In genomic region chr11:104897891-104898684, GRCh38 we compare ENCODE assay signal across 8 cellular contexts. TPM values are rescaled to one million over a fixed set of nuclear protein-coding genes. Genes with fewer than 3 reads are reported as not detected.
DNase-seq lines count a peak whose midpoint lies in the region; ATAC-seq, FAIRE-seq and TF ChIP-seq lines count a peak whose summit lies in the region.

TSS of gene CASP12 (minus strand) at chr11:104898460.

- DNase-seq in IMR-90 (peak; percentile 32), fibroblast of pulmonary artery (ENCODE audit: low read depth) (peak; percentile 27), small intestine (peak; percentile 17), NAMALWA (ENCODE audit: low spot score) (no peak), A673 (ENCODE audit: low spot score) (no peak)
- no peak for DNase-seq in stimulated activated CD4-positive, alpha-beta T cell treated with anti-CD3 and anti-CD28 coated beads, Interleukin-2, amount 100 ng/mL, for 48 hours

- in situ Hi-C loops in IMR-90 (cut with MboI; ENCODE audit: low sequenced_read_pairs), result no loop called here

- no peak for FAIRE-seq in small intestine (lab: Jason Lieb, UNC)

- no peak within 1 kb of the TSS for H4K5ac ChIP-seq in IMR-90 (ENCODE audit: low read depth, low read length)

- intact Hi-C loops in IMR-90 (cut with micrococcal nuclease), result no loop called here
- intact Hi-C loops in A673 (cut with micrococcal nuclease; ENCODE audit: unreplicated experiment), result no loop called here

- no peak within 1 kb of the TSS for H2BK5ac ChIP-seq in IMR-90 (ENCODE audit: low read depth, low read length, poor library complexity, severe bottlenecking)

- H3K36me3 ChIP-seq in IMR-90 (ENCODE audit: control insufficient read depth, insufficient read depth, low read length) (no peaks in the 10 kb centered on the region), small intestine (ENCODE audit: control insufficient read depth in 2 of 2, insufficient read depth in 2 of 2, low read length in 2 of 2) (no peaks in the 10 kb centered on the region), A673 (ENCODE audit: insufficient read depth, low read length, poor library complexity, severe bottlenecking) (no peaks in the 10 kb centered on the region)

- POLR2A ChIA-PET in IMR-90 (lab: Charles Lee; ENCODE audit: unreplicated experiment) (no interaction called here), A673 (lab: Charles Lee; ENCODE audit: low non-redundant PET) (no interaction called here)

- no peaks in the 10 kb centered on the region for H3K9me3 ChIP-seq in IMR-90 (ENCODE audit: control insufficient read depth, insufficient read depth, low read length)
- no peaks in the 10 kb centered on the region for H3K9me3 ChIP-seq in small intestine (ENCODE audit: control insufficient read depth, low read depth)
- no peaks in the 10 kb centered on the region for H3K9me3 ChIP-seq in A673 (ENCODE audit: low read depth, low read length, poor library complexity, severe bottlenecking)

- H3K79me1 ChIP-seq in IMR-90 (ENCODE audit: low read depth in 1 of 2, low read length in 2 of 2), result no peaks in the 10 kb centered on the region

- H3K4me3 ChIP-seq in IMR-90 (ENCODE audit: insufficient read depth, low read depth, low read length) (no peak within 1 kb of the TSS), fibroblast of pulmonary artery (replicated peaks; ENCODE audit: low read depth, low read length) (no peak within 1 kb of the TSS), small intestine (ENCODE audit: low read depth in 1 of 2, low read length in 2 of 2) (no peak within 1 kb of the TSS), A673 (ENCODE audit: low read depth, low read length, poor library complexity, severe bottlenecking) (no peak within 1 kb of the TSS)

- no peak within 1 kb of the TSS for H2AK9ac ChIP-seq in IMR-90 (replicated peaks; ENCODE audit: low read depth, low read length, poor library complexity)

- TF ChIP-seq CTCF in IMR-90 (conservative IDR thresholded peaks at IDR 0.05; ENCODE audit: low read depth, low read length) (no peak), fibroblast of pulmonary artery (IDR thresholded peaks at IDR 0.05; ENCODE audit: low read length, missing control alignments) (no peak), A673 (conservative IDR thresholded peaks at IDR 0.05; ENCODE audit: low read depth, low read length) (no peak)

- TF ChIP-seq RAD21 in IMR-90 (IDR thresholded peaks at IDR 0.05; ENCODE audit: low read length), result no peak

- ATAC-seq in GM19452 (IDR thresholded peaks at IDR 0.05; ENCODE audit: unreplicated experiment) (peak; percentile 64), IMR-90 (ENCODE audit: low read depth) (peak; percentile 72), HG02759 (IDR thresholded peaks at IDR 0.05; ENCODE audit: unreplicated experiment) (no peak)

- H4K91ac ChIP-seq in IMR-90 (ENCODE audit: insufficient read depth, low read depth, low read length), result no peak within 1 kb of the TSS

- no peak within 1 kb of the TSS for H3K27ac ChIP-seq in IMR-90 (ENCODE audit: insufficient read depth, low read length)
- peak within 1 kb of the TSS in 1 of 2 donors; percentile 82 for H3K27ac ChIP-seq in small intestine (ENCODE audit: low read depth in 1 of 2, low read length in 1 of 2)
- H3K27ac ChIP-seq in A673 (ENCODE audit: low read depth, low read length, poor library complexity, severe bottlenecking), result no peak within 1 kb of the TSS

- peak within 1 kb of the TSS; percentile 28; the same call in 1 of the 2 replicates for H3K4me2 ChIP-seq in IMR-90 (ENCODE audit: low read depth, low read length)

- peak within 1 kb of the TSS in 1 of 2 experiments; percentile 47; a peak in 2 of 4 replicates for H4K8ac ChIP-seq in IMR-90 (ENCODE audit: low read depth in 2 of 2, low read length in 2 of 2)

- peak within 1 kb of the TSS; percentile 56 for H3K18ac ChIP-seq in IMR-90 (ENCODE audit: low read depth, low read length)

- H4K20me1 ChIP-seq in IMR-90 (ENCODE audit: insufficient read depth, low read length), result no peaks in the 10 kb centered on the region

- H3K27me3 ChIP-seq in IMR-90 (ENCODE audit: control insufficient read depth, insufficient read depth, low read length) (no peaks in the 10 kb centered on the region), small intestine (ENCODE audit: control insufficient read depth in 2 of 2, insufficient read depth in 2 of 2, low read length in 2 of 2) (no peaks in the 10 kb centered on the region), A673 (replicated peaks; ENCODE audit: insufficient read depth, low read depth, low read length, poor library complexity) (no peaks in the 10 kb centered on the region)

- BruUV-seq in IMR-90 (replicated peaks; lab: Mats Ljungman, UMichigan) (no TSS peak), A673 (replicated peaks; lab: Mats Ljungman, UMichigan) (no TSS peak)

- H2BK20ac ChIP-seq in IMR-90 (ENCODE audit: low read depth, low read length), result peak within 1 kb of the TSS; percentile 28

- no peak within 1 kb of the TSS for H3K9ac ChIP-seq in IMR-90 (ENCODE audit: low read depth, low read length)

- CTCF ChIA-PET in IMR-90 (lab: Yijun Ruan, JAX), result no interaction called here
- CTCF ChIA-PET in A673 (lab: Charles Lee), result no interaction called here

- peak within 1 kb of the TSS; percentile 36 for H2AFZ ChIP-seq in IMR-90 (replicated peaks; ENCODE audit: low read length, poor library complexity)

- 32% methylated on average over 3 of the region's 9 CpGs; no CpG with 5 or more reads in 1 of the 2 experiments for WGBS in IMR-90 (ENCODE audit: extremely low coverage in 2 of 2, insufficient read length in 1 of 2), 2 experiments
- 57 to 74% (median 65%) methylated on average over 9 of the region's 9 CpGs for WGBS in small intestine, 3 donors

- no peak within 1 kb of the TSS for H3K23ac ChIP-seq in IMR-90 (ENCODE audit: low read depth, low read length)

- H3K4me1 ChIP-seq in IMR-90 (ENCODE audit: control insufficient read depth, insufficient read depth, low read length), result peaks cover 2% of the 10 kb centered on the region; the same call in 1 of the 2 replicates
- H3K4me1 ChIP-seq in small intestine (ENCODE audit: control insufficient read depth in 2 of 2, insufficient read depth in 1 of 2, low read depth in 1 of 2, low read length in 1 of 2), result no peaks in the 10 kb centered on the region
- no peaks in the 10 kb centered on the region for H3K4me1 ChIP-seq in A673 (ENCODE audit: insufficient read depth, low read length, poor library complexity, severe bottlenecking)

- peak within 1 kb of the TSS; percentile 47 for H3K4ac ChIP-seq in IMR-90 (ENCODE audit: low read depth, low read length)

- H2BK15ac ChIP-seq in IMR-90 (ENCODE audit: low read depth, low read length), result peak within 1 kb of the TSS; percentile 87; the same call in 1 of the 3 replicates

- peak within 1 kb of the TSS; percentile 29 for H3K14ac ChIP-seq in IMR-90 (replicated peaks; ENCODE audit: low read depth, low read length)

- no peaks in the 10 kb centered on the region; the same call in 1 of the 2 replicates for H3K9me1 ChIP-seq in IMR-90 (ENCODE audit: insufficient read depth, low read length)

- dilution Hi-C loops in IMR-90 (cut with HindIII; ENCODE audit: low sequenced_read_pairs, unreplicated experiment), result no loop called here

- H3K56ac ChIP-seq in IMR-90 (ENCODE audit: extremely low read depth, insufficient read depth, low read length), result no peak within 1 kb of the TSS

- H2AK5ac ChIP-seq in IMR-90 (ENCODE audit: low read depth, low read length), result peak within 1 kb of the TSS; percentile 75; the same call in 1 of the 2 replicates

- TF ChIP-seq POLR2A in IMR-90 (IDR thresholded peaks at IDR 0.05; ENCODE audit: low read depth, low read length), result no peak

- peak within 1 kb of the TSS; percentile 41; the same call in 1 of the 2 replicates for H2BK120ac ChIP-seq in IMR-90 (ENCODE audit: low read depth, low read length)

TF ChIP-seq in IMR-90, 13 proteins besides CTCF, POLR2A, EP300 and RAD21:
- TF ChIP-seq CEBPB (IDR thresholded peaks at IDR 0.05; ENCODE audit: low read depth, low read length), result no peak
- no peak for TF ChIP-seq MAFK (IDR thresholded peaks at IDR 0.05; ENCODE audit: low read depth, low read length)
- no peak for TF ChIP-seq MXI1 (IDR thresholded peaks at IDR 0.05; ENCODE audit: borderline replicate concordance, low read depth, low read length)
- no peak for TF ChIP-seq MAZ (IDR thresholded peaks at IDR 0.05; ENCODE audit: borderline replicate concordance, low read depth, low read length)
- TF ChIP-seq RCOR1 (IDR thresholded peaks at IDR 0.05; ENCODE audit: insufficient replicate concordance, low read length), result no peak
- no peak for TF ChIP-seq SMC3 (IDR thresholded peaks at IDR 0.05; ENCODE audit: low read depth, low read length)
- no peak for TF ChIP-seq FOS (IDR thresholded peaks at IDR 0.05; ENCODE audit: low read depth, low read length)
- TF ChIP-seq CHD1 (IDR thresholded peaks at IDR 0.05; ENCODE audit: low read depth, low read length), result no peak
- no peak for TF ChIP-seq BHLHE40 (IDR thresholded peaks at IDR 0.05; ENCODE audit: low read depth, low read length)
- TF ChIP-seq NFE2L2 (IDR thresholded peaks at IDR 0.05; ENCODE audit: low read depth, low read length), result no peak
- TF ChIP-seq USF2 (IDR thresholded peaks at IDR 0.05; ENCODE audit: low read depth, low read length), result no peak
- TF ChIP-seq ELK1 (IDR thresholded peaks at IDR 0.05; ENCODE audit: borderline replicate concordance, low read depth, low read length), result no peak
- no peak for TF ChIP-seq RFX5 (IDR thresholded peaks at IDR 0.05; ENCODE audit: low read depth, low read length)

RNA-seq across cellular contexts. Expression of gene CASP12, which starts in this region (rescaled TPM):
- total RNA-seq in IMR-90 (2012; rRNA removed), result not detected in 2 replicates
- 0.07 TPM in 1 of 2 replicates, not detected in the other for polyA plus RNA-seq in IMR-90 (2012; rRNA removed)
- 0.07 TPM in 1 of 2 replicates, not detected in the other for polyA plus RNA-seq in IMR-90 (2012; cell fraction: cytosol; rRNA removed)
- 0.14 TPM in 1 of 2 replicates, not detected in the other for polyA plus RNA-seq in IMR-90 (2012; cell fraction: nucleus; rRNA removed; ENCODE audit: low replicate concordance)
- under 1 TPM in 1 of 3 donors, not detected in 2; 0.18 TPM for polyA plus RNA-seq in small intestine
- total RNA-seq in A673 (2021), result not detected in 2 replicates

Comparison
In these comparisons a context has a peak if more than half of its experiments do, and no peak if none do; other contexts are left out.
1. Peak in DNase-seq, ATAC-seq and H3K4me2 ChIP-seq in IMR-90; RNA of the gene not detected or under 1 TPM.
2. Peak in DNase-seq in small intestine; RNA of the gene not detected or under 1 TPM.